ENCODE assay signal across 10 cellular contexts in genomic region chr13:80337706-80338105, GRCh38. TPM values are rescaled to one million over a fixed set of nuclear protein-coding genes. Genes with fewer than 3 reads are reported as not detected.
A peak's percentile ranks its signal among the peaks of the same experiment; 100 is the strongest.
DNase-seq lines count a peak whose midpoint lies in the region; ATAC-seq and TF ChIP-seq lines count a peak whose summit lies in the region.
"Had no signal": no experiment of that assay in that cellular context is flagged by ENCODE, and none has a peak within 500 bp of the region (broad histone marks: within the 10 kb centered on the region; RNA-seq: fewer than 3 reads in every experiment).

No MANE protein-coding gene starts in this region.

- H3K36me3 Mint-ChIP-seq in endodermal cell (ENCODE audit: low read depth) = peaks cover 27% of the 10 kb centered on the region

- peaks cover 29% of the 10 kb centered on the region for H3K4me1 Mint-ChIP-seq in endodermal cell

- H3K27ac ChIP-seq in heart left ventricle = peak overlapping the region; percentile 89 to 100 (median 98)
- no peak overlapping the region for H3K27ac ChIP-seq in endodermal cell (ENCODE audit: low read depth, low read length)
- peak overlapping the region; percentile 13 to 94 for H3K27ac ChIP-seq in mucosa of rectum (ENCODE audit: low read depth in 2 of 2, low read length in 2 of 2)
- peak overlapping the region; percentile 57 for H3K27ac ChIP-seq in vagina

- H3K9me3 ChIP-seq in heart left ventricle (no peaks in the 10 kb centered on the region), endodermal cell (ENCODE audit: control insufficient read depth, low read length) (peaks cover 6% of the 10 kb centered on the region), mucosa of rectum (ENCODE audit: control insufficient read depth in 2 of 2, low read length in 2 of 2) (no peaks in the 10 kb centered on the region), vagina (no peaks in the 10 kb centered on the region)

- peak overlapping the region; percentile 100 for H3K9ac ChIP-seq in endodermal cell (ENCODE audit: extremely low read depth, low read length, poor library complexity, severe bottlenecking)
- H3K9ac ChIP-seq in mucosa of rectum (ENCODE audit: low read depth in 1 of 2, low read length in 2 of 2) = peak overlapping the region; percentile 61 to 98

- DNase-seq in heart left ventricle (no peak), Right ventricle myocardium superior (no peak), endodermal cell (no peak), vagina (ENCODE audit: extremely low spot score in 2 of 2) (no peak), UCSD-AML1 (lab: John Stamatoyannopoulos, UW; ENCODE audit: unreplicated experiment) (no peak)
- DNase-seq: NCI-H1048 had no signal

- H3K4me1 ChIP-seq in heart left ventricle (peaks cover 0 to 38% (median 18%) of the 10 kb centered on the region in 12 donors), endodermal cell (ENCODE audit: control insufficient read depth, insufficient read depth, low read length) (no peaks in the 10 kb centered on the region), mucosa of rectum (ENCODE audit: control insufficient read depth in 2 of 2, insufficient read depth in 2 of 2, low read length in 2 of 2) (peaks cover 12 to 14% of the 10 kb centered on the region in 2 donors), vagina (peaks cover 48% of the 10 kb centered on the region)

- intact Hi-C loops in heart left ventricle (cut with DNase I) = loop anchor here (1.0 to 10.0 kb wide), 14 partner anchors 61 to 793 kb away; no protein-coding TSS in a partner anchor
- intact Hi-C loops in Right ventricle myocardium superior (cut with DNase I) = loop anchor here (2.0 to 10.0 kb wide), 2 partner anchors 205 to 293 kb away; no protein-coding TSS in a partner anchor
- intact Hi-C loops in vagina (cut with DNase I) = no loop called here

- H3K9me3 Mint-ChIP-seq in endodermal cell = no peaks in the 10 kb centered on the region
- H3K9me3 Mint-ChIP-seq: T-helper 1 cell treated with Interleukin-12 subunit alpha and Interleukin-12 subunit beta and Interleukin-4 antibody, amounts not matched to agents 30 μg/mL and 1 μg/mL, for 36 hours had no signal

- TF ChIP-seq CTCF in heart left ventricle (IDR thresholded peaks at IDR 0.05) (no peak), endodermal cell (conservative IDR thresholded peaks at IDR 0.05) (no peak), vagina (IDR thresholded peaks at IDR 0.05) (no peak)

- peak overlapping the region; percentile 66 for H3K27ac Mint-ChIP-seq in endodermal cell
- H3K27ac Mint-ChIP-seq: T-helper 1 cell treated with Interleukin-12 subunit alpha and Interleukin-12 subunit beta and Interleukin-4 antibody, amounts not matched to agents 30 μg/mL and 1 μg/mL, for 36 hours had no signal

- TF ChIP-seq POLR2A in heart left ventricle (IDR thresholded peaks at IDR 0.05) = no peak
- no peak for TF ChIP-seq POLR2A in vagina (IDR thresholded peaks at IDR 0.05)

- H3K4me3 ChIP-seq in heart left ventricle (peak overlapping the region; percentile 69 to 97 (median 94)), endodermal cell (ENCODE audit: low read length) (peak overlapping the region; percentile 99), mucosa of rectum (ENCODE audit: low read length in 2 of 2) (peak overlapping the region; percentile 94 to 98), vagina (peak overlapping the region; percentile 78 to 82)

- H3K36me3 ChIP-seq in heart left ventricle (peaks cover 0 to 53% (median 32%) of the 10 kb centered on the region in 9 donors), endodermal cell (ENCODE audit: control insufficient read depth, insufficient read depth, low read length) (peaks cover 60% of the 10 kb centered on the region), mucosa of rectum (ENCODE audit: control insufficient read depth in 2 of 2, insufficient read depth in 2 of 2, low read length in 2 of 2) (peaks cover 12 to 20% of the 10 kb centered on the region in 2 donors), vagina (no peaks in the 10 kb centered on the region)

- H3K27me3 Mint-ChIP-seq in endodermal cell (ENCODE audit: insufficient read depth) = no peaks in the 10 kb centered on the region

- H3K4me3 Mint-ChIP-seq in endodermal cell = no peak overlapping the region
- H3K4me3 Mint-ChIP-seq: T-helper 1 cell treated with Interleukin-12 subunit alpha and Interleukin-12 subunit beta and Interleukin-4 antibody, amounts not matched to agents 30 μg/mL and 1 μg/mL, for 36 hours had no signal

- H3K27me3 ChIP-seq in heart left ventricle (no peaks in the 10 kb centered on the region), endodermal cell (ENCODE audit: control insufficient read depth, insufficient read depth, low read length, poor library complexity, severe bottlenecking) (no peaks in the 10 kb centered on the region), mucosa of rectum (ENCODE audit: control insufficient read depth in 2 of 2, insufficient read depth in 2 of 2, low read length in 2 of 2) (no peaks in the 10 kb centered on the region), vagina (no peaks in the 10 kb centered on the region)

- no peak for ATAC-seq in heart left ventricle
- ATAC-seq in Right ventricle myocardium superior (ENCODE audit: poor library complexity) = no peak
- no peak for ATAC-seq in GM18870 (IDR thresholded peaks at IDR 0.05; ENCODE audit: unreplicated experiment)
- no peak for ATAC-seq in GM21515 (IDR thresholded peaks at IDR 0.05; ENCODE audit: unreplicated experiment)

- 24 to 36% (median 35%) methylated on average over 6 of the region's 6 CpGs for WGBS in heart left ventricle, 4 donors
- WGBS in endodermal cell (ENCODE audit: insufficient coverage in 1 of 2, insufficient read length in 1 of 2), 2 experiments = 11 to 29% methylated on average over 5 to 6 of the region's 6 CpGs

RNA-seq across cellular contexts. Expression of gene SPRY2, which starts 3.2 kb away (rescaled TPM):
- 10 to 100 TPM; 27.9 to 48.6 (median 31.7) TPM for total RNA-seq in heart left ventricle
- polyA plus RNA-seq in heart left ventricle = 10 to 100 TPM; 18.0 to 38.7 TPM
- 35.8 TPM for total RNA-seq in Right ventricle myocardium superior
- total RNA-seq in endodermal cell = 10 to 100 TPM; 87.7 to 96.9 TPM
- polyA plus RNA-seq in endodermal cell (2013, experiment 1 of 2) = 92.3 TPM
- 111 TPM for polyA plus RNA-seq in endodermal cell (2013, experiment 2 of 2)
- 43.2 TPM for total RNA-seq in vagina
